Comparison of ENCODE assay signal across 11 cellular contexts in genomic region chr4:139658185-139658584, GRCh38. TPM values are rescaled to one million over a fixed set of nuclear protein-coding genes. Genes with fewer than 3 reads are reported as not detected.
DNase-seq lines count a peak whose midpoint lies in the region; ATAC-seq and TF ChIP-seq lines count a peak whose summit lies in the region.
"Had no signal": no experiment of that assay in that cellular context is flagged by ENCODE, and none has a peak within 500 bp of the region (broad histone marks: within the 10 kb centered on the region; RNA-seq: fewer than 3 reads in every experiment).

No MANE protein-coding gene starts in this region.

- H3K27me3 Mint-ChIP-seq in activated naive CD4-positive, alpha-beta T cell treated with anti-CD3 and anti-CD28 coated beads, Interleukin-2, amount 50 U/mL, for 24 hours, result no peaks in the 10 kb centered on the region
- no peaks in the 10 kb centered on the region for H3K27me3 Mint-ChIP-seq in activated T-helper 1 cell treated with anti-CD3 and anti-CD28 coated beads, Interleukin-12 subunit alpha, Interleukin-12 subunit beta, Interleukin-2, Interleukin-4 antibody, amounts not matched to agents 30 ng/mL and 10 ng/mL and 1 ng/mL, durations not matched to agents 14 hours and 24 hours and 36 hours (ENCODE audit: insufficient read depth)

- H3K27ac Mint-ChIP-seq in activated naive CD4-positive, alpha-beta T cell treated with anti-CD3 and anti-CD28 coated beads, Interleukin-2, amount 50 U/mL, for 24 hours, result peak overlapping the region; percentile 32
- peak overlapping the region; percentile 94 for H3K27ac Mint-ChIP-seq in activated T-helper 1 cell treated with anti-CD3 and anti-CD28 coated beads, Interleukin-12 subunit alpha, Interleukin-12 subunit beta, Interleukin-2, Interleukin-4 antibody, amounts not matched to agents 30 ng/mL and 10 ng/mL and 1 ng/mL, durations not matched to agents 14 hours and 24 hours and 36 hours

- no peaks in the 10 kb centered on the region for H3K27me3 ChIP-seq in foreskin keratinocyte
- no peaks in the 10 kb centered on the region for H3K27me3 ChIP-seq in thymus (ENCODE audit: control insufficient read depth, insufficient read depth)

- DNase-seq in activated naive CD4-positive, alpha-beta T cell treated with Interleukin-2 at 50 U/mL for 16 hours, result no peak
- DNase-seq in activated T-helper 1 cell treated with anti-CD3 and anti-CD28 coated beads, Interleukin-12 subunit alpha, Interleukin-12 subunit beta, Interleukin-2, Interleukin-4 antibody, amounts not matched to agents 30 ng/mL and 10 ng/mL and 1 ng/mL, durations not matched to agents 14 hours and 24 hours and 36 hours (ENCODE audit: low spot score), result no peak
- DNase-seq in foreskin keratinocyte (no peak), AML-193 (lab: John Stamatoyannopoulos, UW) (no peak), NCI-H1048 (lab: John Stamatoyannopoulos, UW) (no peak)
- DNase-seq: NCI-H1092, occipital lobe had no signal

- H3K4me1 Mint-ChIP-seq in activated naive CD4-positive, alpha-beta T cell treated with anti-CD3 and anti-CD28 coated beads, Interleukin-2, amount 50 U/mL, for 24 hours, result peaks cover 21% of the 10 kb centered on the region
- peaks cover 44% of the 10 kb centered on the region for H3K4me1 Mint-ChIP-seq in activated T-helper 1 cell treated with anti-CD3 and anti-CD28 coated beads, Interleukin-12 subunit alpha, Interleukin-12 subunit beta, Interleukin-2, Interleukin-4 antibody, amounts not matched to agents 30 ng/mL and 10 ng/mL and 1 ng/mL, durations not matched to agents 14 hours and 24 hours and 36 hours (ENCODE audit: low read depth)

- H3K4me3 Mint-ChIP-seq in activated naive CD4-positive, alpha-beta T cell treated with anti-CD3 and anti-CD28 coated beads, Interleukin-2, amount 50 U/mL, for 24 hours, result no peak overlapping the region
- peak overlapping the region; percentile 73 for H3K4me3 Mint-ChIP-seq in activated T-helper 1 cell treated with anti-CD3 and anti-CD28 coated beads, Interleukin-12 subunit alpha, Interleukin-12 subunit beta, Interleukin-2, Interleukin-4 antibody, amounts not matched to agents 30 ng/mL and 10 ng/mL and 1 ng/mL, durations not matched to agents 14 hours and 24 hours and 36 hours

- intact Hi-C loops in activated T-helper 1 cell treated with anti-CD3 and anti-CD28 coated beads, Interleukin-12 subunit alpha, Interleukin-12 subunit beta, Interleukin-2, Interleukin-4 antibody, amounts not matched to agents 30 ng/mL and 10 ng/mL and 1 ng/mL, durations not matched to agents 14 hours and 24 hours and 36 hours (cut with micrococcal nuclease), result loop anchor here (1.0 to 5.0 kb wide), 10 partner anchors 43 to 1194 kb away; partner anchors contain the start of genes ELMOD2, NOCT and SCOC

- H3K4me1 ChIP-seq in foreskin keratinocyte (peaks cover 19% of the 10 kb centered on the region), thymus (ENCODE audit: control insufficient read depth, insufficient read depth, low read length) (peaks cover 7% of the 10 kb centered on the region)

- no peak for TF ChIP-seq CTCF in foreskin keratinocyte (conservative IDR thresholded peaks at IDR 0.05)

- no peak overlapping the region for H3K4me3 ChIP-seq in thymus (ENCODE audit: low read length)

- no peaks in the 10 kb centered on the region for H3K36me3 ChIP-seq in thymus (ENCODE audit: control insufficient read depth, insufficient read depth)

- no peaks in the 10 kb centered on the region for H3K9me3 ChIP-seq in thymus (ENCODE audit: control insufficient read depth)

- H3K27ac ChIP-seq in foreskin keratinocyte, result peak overlapping the region; percentile 52
- peak overlapping the region; percentile 70 for H3K27ac ChIP-seq in thymus (ENCODE audit: low read depth)
- H3K27ac ChIP-seq: C4-2B had no signal

- no peaks in the 10 kb centered on the region for H3K9me3 Mint-ChIP-seq in activated naive CD4-positive, alpha-beta T cell treated with anti-CD3 and anti-CD28 coated beads, Interleukin-2, amount 50 U/mL, for 24 hours
- H3K9me3 Mint-ChIP-seq in activated T-helper 1 cell treated with anti-CD3 and anti-CD28 coated beads, Interleukin-12 subunit alpha, Interleukin-12 subunit beta, Interleukin-2, Interleukin-4 antibody, amounts not matched to agents 30 ng/mL and 10 ng/mL and 1 ng/mL, durations not matched to agents 14 hours and 24 hours and 36 hours, result no peaks in the 10 kb centered on the region

- ATAC-seq in foreskin keratinocyte, result peak; percentile 29
- ATAC-seq in HG03108 (IDR thresholded peaks at IDR 0.05; ENCODE audit: unreplicated experiment), result no peak

- H3K36me3 Mint-ChIP-seq in activated naive CD4-positive, alpha-beta T cell treated with anti-CD3 and anti-CD28 coated beads, Interleukin-2, amount 50 U/mL, for 24 hours, result no peaks in the 10 kb centered on the region
- H3K36me3 Mint-ChIP-seq in activated T-helper 1 cell treated with anti-CD3 and anti-CD28 coated beads, Interleukin-12 subunit alpha, Interleukin-12 subunit beta, Interleukin-2, Interleukin-4 antibody, amounts not matched to agents 30 ng/mL and 10 ng/mL and 1 ng/mL, durations not matched to agents 14 hours and 24 hours and 36 hours (ENCODE audit: low read depth), result no peaks in the 10 kb centered on the region

- WGBS in thymus, result 92% methylated on average over 4 of the region's 4 CpGs

RNA-seq across cellular contexts. Expression of gene MGST2, which starts 7.4 kb away (rescaled TPM):
- total RNA-seq in activated T-helper 1 cell treated with anti-CD3 and anti-CD28 coated beads, Interleukin-12 subunit alpha, Interleukin-12 subunit beta, Interleukin-2, Interleukin-4 antibody, amounts not matched to agents 30 ng/mL and 10 ng/mL and 1 ng/mL, durations not matched to agents 14 hours and 24 hours and 36 hours, result 22.4 and 23.0 TPM in 2 replicates
- 34.7 and 35.6 TPM in 2 replicates for total RNA-seq in foreskin keratinocyte
- 49.9 and 52.1 TPM in 2 replicates for polyA plus RNA-seq in foreskin keratinocyte
- polyA plus RNA-seq in thymus, result 88.2 TPM
